ENCODE assay signal across 1 cellular context in genomic region chr3:12869025-12869695, GRCh38.
TF ChIP-seq lines count a peak whose summit lies in the region.

No MANE protein-coding gene starts in this region.

TF ChIP-seq in K562, 482 proteins besides CTCF, POLR2A, EP300 and RAD21 (continued from another document):
- no peak for TF ChIP-seq RNF219 (CRISPR knock-in tag; IDR thresholded peaks at IDR 0.05)
- TF ChIP-seq GTF2A2 (tag; IDR thresholded peaks at IDR 0.05) = no peak
- no peak for TF ChIP-seq ZEB2 (IDR thresholded peaks at IDR 0.05)
- no peak for TF ChIP-seq SREBF2 (CRISPR knock-in tag; IDR thresholded peaks at IDR 0.05)
- no peak for TF ChIP-seq SMAD1 (IDR thresholded peaks at IDR 0.05; ENCODE audit: low read depth, low read length, partially characterized antibody)
- no peak for TF ChIP-seq ZBTB5 (IDR thresholded peaks at IDR 0.05)
- TF ChIP-seq ATF2 (CRISPR knock-in tag; IDR thresholded peaks at IDR 0.05) = no peak
- TF ChIP-seq ETV6 (IDR thresholded peaks at IDR 0.05; ENCODE audit: borderline replicate concordance in 1 of 2, low read depth in 2 of 2, low read length in 1 of 2) = no peak
- TF ChIP-seq ETV6 (CRISPR knock-in tag; IDR thresholded peaks at IDR 0.05; ENCODE audit: borderline replicate concordance) = no peak
- TF ChIP-seq ZBTB7A (IDR thresholded peaks at IDR 0.05; ENCODE audit: borderline replicate concordance, control insufficient read depth, low read depth, low read length) = peak; percentile 33; the same call in 1 of the 2 replicates
- no peak for TF ChIP-seq ZNF609 (CRISPR knock-in tag; IDR thresholded peaks at IDR 0.05; ENCODE audit: borderline replicate concordance)
- TF ChIP-seq VEZF1 (CRISPR knock-in tag; IDR thresholded peaks at IDR 0.05) = peak; percentile 20; the same call in 1 of the 2 replicates
- TF ChIP-seq RB1 (IDR thresholded peaks at IDR 0.05; ENCODE audit: low read depth) = 0 out of 2 replicates have a peak, but pooled peaks have one; percentile 43
- TF ChIP-seq MEF2D (tag; conservative IDR thresholded peaks at IDR 0.05; ENCODE audit: low read depth) = no peak
- no peak for TF ChIP-seq RFX5 (IDR thresholded peaks at IDR 0.05; ENCODE audit: low read depth, low read length)
